Comparison of ENCODE assay signal across 33 cellular contexts in genomic region chr2:241132549-241133435, GRCh38. TPM values are rescaled to one million over a fixed set of nuclear protein-coding genes. Genes with fewer than 3 reads are reported as not detected.
DNase-seq lines count a peak whose midpoint lies in the region; ATAC-seq and TF ChIP-seq lines count a peak whose summit lies in the region.
"Had no signal": no experiment of that assay in that cellular context is flagged by ENCODE, and none has a peak within 500 bp of the region (broad histone marks: within the 10 kb centered on the region; RNA-seq: fewer than 3 reads in every experiment).

No MANE protein-coding gene starts in this region.

- TF ChIP-seq POLR2A in Peyer's patch (IDR thresholded peaks at IDR 0.05): no peak

- H3K27me3 ChIP-seq in Peyer's patch: no peaks in the 10 kb centered on the region
- H3K27me3 ChIP-seq: cardiac muscle cell, gastroesophageal sphincter, hepatocyte, neural progenitor cell had no signal

- intact Hi-C loops in activated CD4-positive, alpha-beta T cell treated with anti-CD3 and anti-CD28 coated beads, Interleukin-2, amount 10 ng/mL, durations not matched to agents 24 days and 14 days (cut with micrococcal nuclease): no loop called here

- H3K36me3 ChIP-seq in Peyer's patch: peaks cover 0 to 6% (median 0%) of the 10 kb centered on the region in 3 donors
- H3K36me3 ChIP-seq: cardiac muscle cell, neural progenitor cell, thoracic aorta had no signal

- H3K4me1 ChIP-seq in Peyer's patch: peaks cover 0 to 4% (median 0%) of the 10 kb centered on the region in 4 donors
- H3K4me1 ChIP-seq: gastroesophageal sphincter, neural progenitor cell, prostate gland had no signal

- CTCF ChIA-PET in activated CD4-positive, alpha-beta T cell treated with anti-CD3 and anti-CD28 coated beads, Interleukin-2, amount 10 ng/mL, durations not matched to agents 7 days and 5 days (lab: Charles Lee): interaction anchor here (0.6 to 0.7 kb wide), 2 partner anchors 13 to 452 kb away, joined by 3 to 4 read pairs; no protein-coding TSS in a partner anchor

- no peak for DNase-seq in activated CD4-positive, alpha-beta T cell treated with anti-CD3 and anti-CD28 coated beads, Interleukin-2, amount 10 ng/mL, durations not matched to agents 24 days and 14 days
- DNase-seq in activated CD4-positive, alpha-beta T cell treated with anti-CD3 and anti-CD28 coated beads, Interleukin-2, amount 10 ng/mL, durations not matched to agents 7 days and 5 days: no peak
- DNase-seq in Peyer's patch (peak in 2 of 3 donors; percentile 17 to 18), memory B cell (ENCODE audit: low spot score in 2 of 2) (no peak), CD1c-positive myeloid dendritic cell (ENCODE audit: extremely low spot score) (no peak), NK-92 (lab: John Stamatoyannopoulos, UW; ENCODE audit: unreplicated experiment) (no peak)
- DNase-seq in stimulated activated naive B cell treated with anti-CD40 and anti-IgM and Interleukin-4, amounts not matched to agents 10 μg/mL and 1 μg/mL and 100 μg/mL, for 72 hours: no peak
- no peak for DNase-seq in activated naive CD4-positive, alpha-beta T cell treated with anti-CD3 and anti-CD28 coated beads, Interleukin-2, amount 50 U/mL, for 16 hours
- DNase-seq: 8988T; activated CD4-positive, alpha-beta T cell treated with anti-CD3 and anti-CD28 coated beads for 48 hours; activated naive CD4-positive, alpha-beta T cell treated with anti-CD3 and anti-CD28 coated beads for 36 hours; activated T-cell treated with anti-CD3 and anti-CD28 coated beads, Interleukin-2, amount 50 U/mL, for 24 hours; anterior cingulate cortex; CD4-positive, alpha-beta memory T cell; dermis blood vessel endothelial cell; EL; Kasumi-1; left cardiac atrium; mammary epithelial cell; MV-4-11; PC-3; Right ventricle myocardium superior; stimulated activated CD4-positive, alpha-beta T cell treated with anti-CD3 and anti-CD28 coated beads, Interleukin-15, amount 100 ng/mL, for 24 hours; T-helper 9 cell had no signal

- H3K36me3 Mint-ChIP-seq in activated CD4-positive, alpha-beta T cell treated with anti-CD3 and anti-CD28 coated beads, Interleukin-2, amount 10 ng/mL, durations not matched to agents 24 days and 14 days (ENCODE audit: low read depth): peaks cover 37% of the 10 kb centered on the region
- H3K36me3 Mint-ChIP-seq in activated CD4-positive, alpha-beta T cell treated with anti-CD3 and anti-CD28 coated beads, Interleukin-2, amount 10 ng/mL, durations not matched to agents 7 days and 5 days (ENCODE audit: low read depth): peaks cover 25% of the 10 kb centered on the region
- H3K36me3 Mint-ChIP-seq in memory B cell: peaks cover 17% of the 10 kb centered on the region
- H3K36me3 Mint-ChIP-seq in stimulated activated naive B cell treated with anti-CD40 and anti-IgM and Interleukin-4, amounts not matched to agents 10 μg/mL and 1 μg/mL and 100 μg/mL, for 72 hours: peaks cover 48 to 78% of the 10 kb centered on the region in 2 donors

- no peak overlapping the region for H3K4me3 ChIP-seq in Peyer's patch
- H3K4me3 ChIP-seq: cardiac muscle cell, gastroesophageal sphincter, hepatocyte, neural progenitor cell, prostate gland, thoracic aorta had no signal

- H3K4me1 Mint-ChIP-seq in activated CD4-positive, alpha-beta T cell treated with anti-CD3 and anti-CD28 coated beads, Interleukin-2, amount 10 ng/mL, durations not matched to agents 24 days and 14 days: peaks cover 13% of the 10 kb centered on the region
- H3K4me1 Mint-ChIP-seq in activated CD4-positive, alpha-beta T cell treated with anti-CD3 and anti-CD28 coated beads, Interleukin-2, amount 10 ng/mL, durations not matched to agents 7 days and 5 days: peaks cover 10% of the 10 kb centered on the region
- peaks cover 28% of the 10 kb centered on the region for H3K4me1 Mint-ChIP-seq in memory B cell
- peaks cover 28 to 38% of the 10 kb centered on the region in 2 donors for H3K4me1 Mint-ChIP-seq in stimulated activated naive B cell treated with anti-CD40 and anti-IgM and Interleukin-4, amounts not matched to agents 10 μg/mL and 1 μg/mL and 100 μg/mL, for 72 hours
- H3K4me1 Mint-ChIP-seq: neural progenitor cell had no signal

- POLR2A ChIA-PET in activated CD4-positive, alpha-beta T cell treated with anti-CD3 and anti-CD28 coated beads, Interleukin-2, amount 10 ng/mL, durations not matched to agents 7 days and 5 days (lab: Charles Lee): no interaction called here

- no peak overlapping the region for H3K27ac ChIP-seq in Peyer's patch
- H3K27ac ChIP-seq: cardiac muscle cell, gastroesophageal sphincter, hepatocyte, neural progenitor cell, prostate gland, thoracic aorta, VCaP had no signal

- no peaks in the 10 kb centered on the region for H3K9me3 Mint-ChIP-seq in activated CD4-positive, alpha-beta T cell treated with anti-CD3 and anti-CD28 coated beads, Interleukin-2, amount 10 ng/mL, durations not matched to agents 24 days and 14 days
- no peaks in the 10 kb centered on the region for H3K9me3 Mint-ChIP-seq in activated CD4-positive, alpha-beta T cell treated with anti-CD3 and anti-CD28 coated beads, Interleukin-2, amount 10 ng/mL, durations not matched to agents 7 days and 5 days
- no peaks in the 10 kb centered on the region for H3K9me3 Mint-ChIP-seq in memory B cell
- peaks cover 9 to 10% of the 10 kb centered on the region in 2 donors for H3K9me3 Mint-ChIP-seq in stimulated activated naive B cell treated with anti-CD40 and anti-IgM and Interleukin-4, amounts not matched to agents 10 μg/mL and 1 μg/mL and 100 μg/mL, for 72 hours
- H3K9me3 Mint-ChIP-seq: activated naive CD4-positive, alpha-beta T cell treated with anti-CD3 and anti-CD28 coated beads for 36 hours; activated T-cell treated with anti-CD3 and anti-CD28 coated beads, Interleukin-2, amount 50 U/mL, for 24 hours; CD4-positive, alpha-beta memory T cell; neural progenitor cell; stimulated activated naive CD8-positive, alpha-beta T cell treated with anti-CD3 and anti-CD28 coated beads, Interleukin-15, Interleukin-2, amounts not matched to agents 100 ng/mL and 50 ng/mL, for 24 hours had no signal

- H3K27me3 Mint-ChIP-seq in activated CD4-positive, alpha-beta T cell treated with anti-CD3 and anti-CD28 coated beads, Interleukin-2, amount 10 ng/mL, durations not matched to agents 24 days and 14 days: no peaks in the 10 kb centered on the region
- H3K27me3 Mint-ChIP-seq in activated CD4-positive, alpha-beta T cell treated with anti-CD3 and anti-CD28 coated beads, Interleukin-2, amount 10 ng/mL, durations not matched to agents 7 days and 5 days: no peaks in the 10 kb centered on the region
- no peaks in the 10 kb centered on the region for H3K27me3 Mint-ChIP-seq in memory B cell
- no peaks in the 10 kb centered on the region for H3K27me3 Mint-ChIP-seq in stimulated activated naive B cell treated with anti-CD40 and anti-IgM and Interleukin-4, amounts not matched to agents 10 μg/mL and 1 μg/mL and 100 μg/mL, for 72 hours
- H3K27me3 Mint-ChIP-seq: activated T-cell treated with anti-CD3 and anti-CD28 coated beads, Interleukin-2, amount 50 U/mL, for 24 hours; CD4-positive, alpha-beta memory T cell; stimulated activated naive CD8-positive, alpha-beta T cell treated with anti-CD3 and anti-CD28 coated beads, Interleukin-15, Interleukin-2, amounts not matched to agents 100 ng/mL and 50 ng/mL, for 24 hours had no signal

- peak overlapping the region; percentile 42 for H3K27ac Mint-ChIP-seq in activated CD4-positive, alpha-beta T cell treated with anti-CD3 and anti-CD28 coated beads, Interleukin-2, amount 10 ng/mL, durations not matched to agents 24 days and 14 days
- no peak overlapping the region for H3K27ac Mint-ChIP-seq in activated CD4-positive, alpha-beta T cell treated with anti-CD3 and anti-CD28 coated beads, Interleukin-2, amount 10 ng/mL, durations not matched to agents 7 days and 5 days
- peak overlapping the region; percentile 51 for H3K27ac Mint-ChIP-seq in memory B cell
- H3K27ac Mint-ChIP-seq in stimulated activated naive B cell treated with anti-CD40 and anti-IgM and Interleukin-4, amounts not matched to agents 10 μg/mL and 1 μg/mL and 100 μg/mL, for 72 hours: peak overlapping the region; percentile 65
- H3K27ac Mint-ChIP-seq: activated naive CD4-positive, alpha-beta T cell treated with anti-CD3 and anti-CD28 coated beads for 36 hours; activated T-cell treated with anti-CD3 and anti-CD28 coated beads, Interleukin-2, amount 50 U/mL, for 24 hours; neural progenitor cell; stimulated activated naive CD8-positive, alpha-beta T cell treated with anti-CD3 and anti-CD28 coated beads, Interleukin-15, Interleukin-2, amounts not matched to agents 100 ng/mL and 50 ng/mL, for 24 hours had no signal

- peak; percentile 4 for ATAC-seq in memory B cell (ENCODE audit: low read depth)
- ATAC-seq in stimulated activated naive B cell treated with anti-CD40 and anti-IgM and Interleukin-4, amounts not matched to agents 10 μg/mL and 1 μg/mL and 100 μg/mL, for 72 hours (replicated peaks): peak; percentile 12 to 48
- ATAC-seq: gastroesophageal sphincter, HCT116, left cardiac atrium, PC-3 had no signal

- no peak overlapping the region for H3K4me3 Mint-ChIP-seq in activated CD4-positive, alpha-beta T cell treated with anti-CD3 and anti-CD28 coated beads, Interleukin-2, amount 10 ng/mL, durations not matched to agents 24 days and 14 days
- no peak overlapping the region for H3K4me3 Mint-ChIP-seq in activated CD4-positive, alpha-beta T cell treated with anti-CD3 and anti-CD28 coated beads, Interleukin-2, amount 10 ng/mL, durations not matched to agents 7 days and 5 days
- no peak overlapping the region for H3K4me3 Mint-ChIP-seq in memory B cell
- peak overlapping the region; percentile 11 to 40 for H3K4me3 Mint-ChIP-seq in stimulated activated naive B cell treated with anti-CD40 and anti-IgM and Interleukin-4, amounts not matched to agents 10 μg/mL and 1 μg/mL and 100 μg/mL, for 72 hours
- H3K4me3 Mint-ChIP-seq: activated naive CD4-positive, alpha-beta T cell treated with anti-CD3 and anti-CD28 coated beads for 36 hours; activated T-cell treated with anti-CD3 and anti-CD28 coated beads, Interleukin-2, amount 50 U/mL, for 24 hours; neural progenitor cell; stimulated activated naive CD8-positive, alpha-beta T cell treated with anti-CD3 and anti-CD28 coated beads, Interleukin-15, Interleukin-2, amounts not matched to agents 100 ng/mL and 50 ng/mL, for 24 hours had no signal

- no peaks in the 10 kb centered on the region for H3K9me3 ChIP-seq in Peyer's patch
- H3K9me3 ChIP-seq: gastroesophageal sphincter, prostate gland, thoracic aorta had no signal

- TF ChIP-seq CTCF in Peyer's patch (IDR thresholded peaks at IDR 0.05): no peak

RNA-seq across cellular contexts. Expression of gene PASK, which starts 16.5 kb away (rescaled TPM):
- 87.5 and 92.0 TPM in 2 replicates for total RNA-seq in activated CD4-positive, alpha-beta T cell treated with anti-CD3 and anti-CD28 coated beads, Interleukin-2, amount 10 ng/mL, durations not matched to agents 24 days and 14 days
- total RNA-seq in activated CD4-positive, alpha-beta T cell treated with anti-CD3 and anti-CD28 coated beads, Interleukin-2, amount 10 ng/mL, durations not matched to agents 7 days and 5 days: 10 to 100 TPM; 55.5 to 62.0 TPM
- 100 to 1,000 TPM in 1 of 4 donors, 10 to 100 TPM in 3; 12.1 to 790 (median 26.7) TPM for total RNA-seq in Peyer's patch

RNA-seq across cellular contexts. Expression of gene PPP1R7, which starts 17.5 kb away (rescaled TPM):
- 111 and 113 TPM in 2 replicates for total RNA-seq in activated CD4-positive, alpha-beta T cell treated with anti-CD3 and anti-CD28 coated beads, Interleukin-2, amount 10 ng/mL, durations not matched to agents 24 days and 14 days
- total RNA-seq in activated CD4-positive, alpha-beta T cell treated with anti-CD3 and anti-CD28 coated beads, Interleukin-2, amount 10 ng/mL, durations not matched to agents 7 days and 5 days: 100 to 1,000 TPM in 1 of 2 experiments, 10 to 100 TPM in 1; 89.5 to 110 TPM
- total RNA-seq in Peyer's patch: 10 to 100 TPM; 13.2 to 44.0 (median 28.1) TPM

RNA-seq across cellular contexts. Expression of gene MTERF4, which starts 30.7 kb away (rescaled TPM):
- total RNA-seq in activated CD4-positive, alpha-beta T cell treated with anti-CD3 and anti-CD28 coated beads, Interleukin-2, amount 10 ng/mL, durations not matched to agents 24 days and 14 days: 39.3 and 43.9 TPM in 2 replicates
- 10 to 100 TPM; 38.0 to 41.0 TPM for total RNA-seq in activated CD4-positive, alpha-beta T cell treated with anti-CD3 and anti-CD28 coated beads, Interleukin-2, amount 10 ng/mL, durations not matched to agents 7 days and 5 days
- total RNA-seq in Peyer's patch: 10 to 100 TPM; 28.9 to 55.4 (median 47.9) TPM

RNA-seq across cellular contexts. Expression of gene ANO7, which starts 55.7 kb away (rescaled TPM):
- total RNA-seq in activated CD4-positive, alpha-beta T cell treated with anti-CD3 and anti-CD28 coated beads, Interleukin-2, amount 10 ng/mL, durations not matched to agents 24 days and 14 days: 2.8 and 3.5 TPM in 2 replicates
- total RNA-seq in activated CD4-positive, alpha-beta T cell treated with anti-CD3 and anti-CD28 coated beads, Interleukin-2, amount 10 ng/mL, durations not matched to agents 7 days and 5 days: under 1 TPM; 0.12 TPM
- total RNA-seq in Peyer's patch: 100 to 1,000 TPM in 3 of 4 donors, 10 to 100 TPM in 1; 89.1 to 188 (median 102) TPM

Comparison
In these comparisons a context has a peak if more than half of its experiments do, and no peak if none do; other contexts are left out.
1. DNase-seq: peak in Peyer's patch (2 of 3); none in activated CD4-positive, alpha-beta T cell treated with anti-CD3 and anti-CD28 coated beads, Interleukin-2, amount 10 ng/mL, durations not matched to agents 24 days and 14 days (single experiment), activated CD4-positive, alpha-beta T cell treated with anti-CD3 and anti-CD28 coated beads, Interleukin-2, amount 10 ng/mL, durations not matched to agents 7 days and 5 days (single experiment), memory B cell (0 of 2), stimulated activated naive B cell treated with anti-CD40 and anti-IgM and Interleukin-4, amounts not matched to agents 10 μg/mL and 1 μg/mL and 100 μg/mL, for 72 hours (single experiment), CD1c-positive myeloid dendritic cell (single experiment), NK-92 (single experiment) and activated naive CD4-positive, alpha-beta T cell treated with anti-CD3 and anti-CD28 coated beads, Interleukin-2, amount 50 U/mL, for 16 hours (single experiment).
2. H3K4me3 Mint-ChIP-seq: peak in stimulated activated naive B cell treated with anti-CD40 and anti-IgM and Interleukin-4, amounts not matched to agents 10 μg/mL and 1 μg/mL and 100 μg/mL, for 72 hours (2 of 2); none in activated CD4-positive, alpha-beta T cell treated with anti-CD3 and anti-CD28 coated beads, Interleukin-2, amount 10 ng/mL, durations not matched to agents 24 days and 14 days (single experiment), activated CD4-positive, alpha-beta T cell treated with anti-CD3 and anti-CD28 coated beads, Interleukin-2, amount 10 ng/mL, durations not matched to agents 7 days and 5 days (single experiment) and memory B cell (single experiment).